In genomic region chr21:35801388-35801787, GRCh38 we compare ENCODE assay signal across 15 cellular contexts.
DNase-seq lines count a peak whose midpoint lies in the region; ATAC-seq and TF ChIP-seq lines count a peak whose summit lies in the region.
"Had no signal": no experiment of that assay in that cellular context is flagged by ENCODE, and none has a peak within 500 bp of the region (broad histone marks: within the 10 kb centered on the region; RNA-seq: fewer than 3 reads in every experiment).

No MANE protein-coding gene starts in this region.

- H3K4me3 Mint-ChIP-seq in naive thymus-derived CD8-positive, alpha-beta T cell, result peak overlapping the region in 7 of 10 donors; percentile 3 to 58 (median 22)
- H3K4me3 Mint-ChIP-seq in HFFc6, result no peak overlapping the region

- DNase-seq in NCI-H2081 (lab: John Stamatoyannopoulos, UW) (peak; percentile 7 to 18), NCI-H2081 treated with DMSO at 0.1 percent for 48 hours (lab: John Stamatoyannopoulos, UW) (no peak), NCI-H1105 (lab: John Stamatoyannopoulos, UW) (peak; percentile 26), NCI-H69 (lab: John Stamatoyannopoulos, UW) (peak; percentile 21), HFFc6 (no peak)
- peak in 7 of 10 donors; percentile 7 to 60 (median 11) for DNase-seq in naive thymus-derived CD8-positive, alpha-beta T cell
- DNase-seq: activated CD4-positive, alpha-beta T cell treated with anti-CD3 and anti-CD28 coated beads for 1 hour; effector CD4-positive, alpha-beta T cell; kidney; stimulated activated CD4-positive, alpha-beta T cell treated with anti-CD3 and anti-CD28 coated beads, Interleukin-12 subunit alpha, Interleukin-12 subunit beta, amount 100 ng/mL, for 4 hours; SW 1271 had no signal

- H3K36me3 Mint-ChIP-seq in naive thymus-derived CD8-positive, alpha-beta T cell, result peaks cover 0 to 4% (median 0%) of the 10 kb centered on the region in 3 donors
- 0 out of 2 replicates have a peak, but pooled peaks cover 5% of the 10 kb centered on the region for H3K36me3 Mint-ChIP-seq in HFFc6 (ENCODE audit: low read depth)

- POLR2A ChIA-PET in naive thymus-derived CD8-positive, alpha-beta T cell (lab: Charles Lee), result no interaction called here

- peaks cover 14 to 31% (median 25%) of the 10 kb centered on the region in 4 donors for H3K4me1 Mint-ChIP-seq in naive thymus-derived CD8-positive, alpha-beta T cell
- H3K4me1 Mint-ChIP-seq in HFFc6 (ENCODE audit: low read depth), result peaks cover 10% of the 10 kb centered on the region

- peaks cover 0 to 18% (median 7%) of the 10 kb centered on the region in 9 donors for H3K9me3 Mint-ChIP-seq in naive thymus-derived CD8-positive, alpha-beta T cell
- H3K9me3 Mint-ChIP-seq in HFFc6, result no peaks in the 10 kb centered on the region

- H3K27me3 Mint-ChIP-seq in naive thymus-derived CD8-positive, alpha-beta T cell, result peaks cover 0 to 3% (median 0%) of the 10 kb centered on the region in 5 donors
- no peaks in the 10 kb centered on the region for H3K27me3 Mint-ChIP-seq in HFFc6 (ENCODE audit: insufficient read depth)

- peak overlapping the region; percentile 12 to 90 (median 64) for H3K27ac Mint-ChIP-seq in naive thymus-derived CD8-positive, alpha-beta T cell
- H3K27ac Mint-ChIP-seq in HFFc6, result no peak overlapping the region
- H3K27ac Mint-ChIP-seq: activated naive CD4-positive, alpha-beta T cell treated with anti-CD3 and anti-CD28 coated beads, Interleukin-2, amount 50 U/mL, for 72 hours had no signal

- peak; percentile 53 to 87 for ATAC-seq in naive thymus-derived CD8-positive, alpha-beta T cell
- no peak for ATAC-seq in GM21619 (IDR thresholded peaks at IDR 0.05; ENCODE audit: unreplicated experiment)
- no peak for ATAC-seq in GM21526 (IDR thresholded peaks at IDR 0.05; ENCODE audit: low FRiP score, unreplicated experiment)
- ATAC-seq: activated naive CD4-positive, alpha-beta T cell treated with anti-CD3 and anti-CD28 coated beads, Interleukin-2, amount 50 U/mL, for 72 hours; gastroesophageal sphincter had no signal

- no peak for TF ChIP-seq CTCF in HFFc6 (IDR thresholded peaks at IDR 0.05)

Comparison
In these comparisons a context has a peak if more than half of its experiments do, and no peak if none do; other contexts are left out.
1. DNase-seq: peak in NCI-H2081 (2 of 2), NCI-H1105 (single experiment), NCI-H69 (single experiment) and naive thymus-derived CD8-positive, alpha-beta T cell (7 of 10); none in NCI-H2081 treated with DMSO at 0.1 percent for 48 hours (single experiment) and HFFc6 (single experiment).
2. ATAC-seq: peak in naive thymus-derived CD8-positive, alpha-beta T cell (2 of 2); none in GM21619 (single experiment) and GM21526 (single experiment).